In genomic region chr18:3720818-3721545, GRCh38 we compare ENCODE assay signal across 13 cellular contexts.
A peak's percentile ranks its signal among the peaks of the same experiment; 100 is the strongest.
DNase-seq lines count a peak whose midpoint lies in the region; ATAC-seq and TF ChIP-seq lines count a peak whose summit lies in the region.
"Had no signal": no experiment of that assay in that cellular context is flagged by ENCODE, and none has a peak within 500 bp of the region (broad histone marks: within the 10 kb centered on the region; RNA-seq: fewer than 3 reads in every experiment).

No MANE protein-coding gene starts in this region.

- no peak overlapping the region for H3K4me3 ChIP-seq in Caco-2 (ENCODE audit: low read depth, low read length)
- H3K4me3 ChIP-seq in HUES64 (ENCODE audit: low read length) = no peak overlapping the region
- H3K4me3 ChIP-seq in endodermal cell (ENCODE audit: low read length) = no peak overlapping the region
- H3K4me3 ChIP-seq: BLaER1, colonic mucosa had no signal

- H3K36me3 Mint-ChIP-seq in Caco-2 (ENCODE audit: insufficient read depth, unreplicated experiment) (no peaks in the 10 kb centered on the region), endodermal cell (ENCODE audit: low read depth) (no peaks in the 10 kb centered on the region), glutamatergic neuron (ENCODE audit: unreplicated experiment) (no peaks in the 10 kb centered on the region)
- H3K36me3 Mint-ChIP-seq: activated naive CD4-positive, alpha-beta T cell treated with anti-CD3 and anti-CD28 coated beads, Interleukin-2, amount 50 U/mL, for 72 hours had no signal

- H3K27me3 Mint-ChIP-seq in Caco-2 (ENCODE audit: insufficient read depth, unreplicated experiment) (no peaks in the 10 kb centered on the region), endodermal cell (ENCODE audit: insufficient read depth) (no peaks in the 10 kb centered on the region), glutamatergic neuron (ENCODE audit: unreplicated experiment) (peaks cover 2% of the 10 kb centered on the region)

- H3K27ac Mint-ChIP-seq in Caco-2 (ENCODE audit: unreplicated experiment) (no peak overlapping the region), endodermal cell (peak overlapping the region; percentile 79), glutamatergic neuron (ENCODE audit: unreplicated experiment) (no peak overlapping the region)
- H3K27ac Mint-ChIP-seq: activated naive CD4-positive, alpha-beta T cell treated with anti-CD3 and anti-CD28 coated beads, Interleukin-2, amount 50 U/mL, for 72 hours had no signal

- H3K4me1 ChIP-seq in Caco-2 = peaks cover 44% of the 10 kb centered on the region
- peaks cover 28% of the 10 kb centered on the region for H3K4me1 ChIP-seq in HUES64 (ENCODE audit: insufficient read depth, low read length)
- H3K4me1 ChIP-seq in endodermal cell (ENCODE audit: control insufficient read depth, insufficient read depth, low read length) = peaks cover 4% of the 10 kb centered on the region

- H3K4me1 Mint-ChIP-seq in Caco-2 (ENCODE audit: low read depth, unreplicated experiment) = peaks cover 32% of the 10 kb centered on the region
- peaks cover 28% of the 10 kb centered on the region for H3K4me1 Mint-ChIP-seq in endodermal cell
- peaks cover 5% of the 10 kb centered on the region for H3K4me1 Mint-ChIP-seq in glutamatergic neuron (ENCODE audit: low read depth, unreplicated experiment)

- H3K27ac ChIP-seq in HUES64 (ENCODE audit: low read depth, low read length) (peak overlapping the region; percentile 41; the same call in 1 of the 2 replicates), endodermal cell (ENCODE audit: low read depth, low read length) (no peak overlapping the region)
- H3K27ac ChIP-seq: BLaER1 had no signal

- TF ChIP-seq CTCF in Caco-2 (IDR thresholded peaks at IDR 0.05; ENCODE audit: insufficient read depth in 1 of 2, low read depth in 1 of 2, low read length in 1 of 2, severe bottlenecking in 1 of 2, unreplicated experiment in 1 of 2) (no peak), endodermal cell (conservative IDR thresholded peaks at IDR 0.05) (no peak), glutamatergic neuron (IDR thresholded peaks at IDR 0.05; ENCODE audit: partially characterized antibody, unreplicated experiment) (no peak)

- H3K4me3 Mint-ChIP-seq in Caco-2 (ENCODE audit: unreplicated experiment) (peak overlapping the region; percentile 30), endodermal cell (no peak overlapping the region), glutamatergic neuron (ENCODE audit: unreplicated experiment) (no peak overlapping the region)

- POLR2A ChIA-PET in Caco-2 (lab: Charles Lee) = no interaction called here

- H3K9me3 ChIP-seq in Caco-2 (no peaks in the 10 kb centered on the region), HUES64 (ENCODE audit: insufficient read depth, low read depth, low read length) (no peaks in the 10 kb centered on the region), endodermal cell (ENCODE audit: control insufficient read depth, low read length) (no peaks in the 10 kb centered on the region)
- H3K9me3 ChIP-seq: BLaER1, colonic mucosa had no signal

- CTCF ChIA-PET in Caco-2 (lab: Charles Lee) = interaction anchor here (0.6 kb wide), 2 partner anchors 185 to 445 kb away, joined by 3 to 8 read pairs; no protein-coding TSS in a partner anchor

- BruUV-seq in Caco-2 (replicated peaks; lab: Mats Ljungman, UMichigan) = no TSS peak

- ATAC-seq in HG03521 (IDR thresholded peaks at IDR 0.05; ENCODE audit: unreplicated experiment) (no peak), GM21717 (IDR thresholded peaks at IDR 0.05; ENCODE audit: unreplicated experiment) (no peak)
- ATAC-seq: activated naive CD4-positive, alpha-beta T cell treated with anti-CD3 and anti-CD28 coated beads, Interleukin-2, amount 50 U/mL, for 72 hours; right cardiac atrium had no signal

- H3K36me3 ChIP-seq in Caco-2 (ENCODE audit: control insufficient read depth, insufficient read depth, low read length) (no peaks in the 10 kb centered on the region), HUES64 (ENCODE audit: insufficient read depth, low read length) (no peaks in the 10 kb centered on the region), endodermal cell (ENCODE audit: control insufficient read depth, insufficient read depth, low read length) (no peaks in the 10 kb centered on the region)
- H3K36me3 ChIP-seq: BLaER1, colonic mucosa had no signal

- H3K9me3 Mint-ChIP-seq in Caco-2 (ENCODE audit: unreplicated experiment) (no peaks in the 10 kb centered on the region), endodermal cell (no peaks in the 10 kb centered on the region), glutamatergic neuron (ENCODE audit: unreplicated experiment) (no peaks in the 10 kb centered on the region)
- H3K9me3 Mint-ChIP-seq: activated naive CD4-positive, alpha-beta T cell treated with anti-CD3 and anti-CD28 coated beads, Interleukin-2, amount 50 U/mL, for 72 hours had no signal

- H3K9ac ChIP-seq in HUES64 (ENCODE audit: low read depth, low read length) (no peak overlapping the region), endodermal cell (ENCODE audit: extremely low read depth, low read length, poor library complexity, severe bottlenecking) (no peak overlapping the region)
- H3K9ac ChIP-seq: BLaER1 had no signal

- H3K27me3 ChIP-seq in Caco-2 (replicated peaks; ENCODE audit: control insufficient read depth, insufficient read depth, low read length) (no peaks in the 10 kb centered on the region), HUES64 (ENCODE audit: insufficient read depth, low read length) (no peaks in the 10 kb centered on the region), endodermal cell (ENCODE audit: control insufficient read depth, insufficient read depth, low read length, poor library complexity, severe bottlenecking) (no peaks in the 10 kb centered on the region)
- H3K27me3 ChIP-seq: BLaER1, colonic mucosa had no signal

- intact Hi-C loops in Caco-2 (cut with micrococcal nuclease; ENCODE audit: unreplicated experiment) = loop anchor here (1.0 kb wide), 2 partner anchors 8 to 50 kb away; no protein-coding TSS in a partner anchor

- 88% methylated on average over 4 of the region's 4 CpGs for WGBS in HUES64
- 89 to 94% methylated on average over 2 to 4 of the region's 4 CpGs for WGBS in endodermal cell (ENCODE audit: insufficient coverage in 1 of 2, insufficient read length in 1 of 2), 2 experiments

- DNase-seq in Caco-2 (peak; percentile 50 to 68), NCI-H526 treated with DMSO at 0.1 percent for 48 hours (lab: John Stamatoyannopoulos, UW) (peak; percentile 14), endodermal cell (no peak), glutamatergic neuron (no peak)
- DNase-seq in activated T-cell treated with anti-CD3 and anti-CD28 coated beads, Interleukin-2, amount 50 U/mL, for 1 hour = no peak
- DNase-seq: colonic mucosa, MM.1S, right cardiac atrium had no signal

Comparison
In these comparisons a context has a peak if more than half of its experiments do, and no peak if none do; other contexts are left out.
1. DNase-seq: peak in Caco-2 (2 of 2) and NCI-H526 treated with DMSO at 0.1 percent for 48 hours (single experiment); none in endodermal cell (single experiment), activated T-cell treated with anti-CD3 and anti-CD28 coated beads, Interleukin-2, amount 50 U/mL, for 1 hour (single experiment) and glutamatergic neuron (single experiment).